Comparison of ENCODE assay signal across 1 cellular context in the genomic region with DNA sequence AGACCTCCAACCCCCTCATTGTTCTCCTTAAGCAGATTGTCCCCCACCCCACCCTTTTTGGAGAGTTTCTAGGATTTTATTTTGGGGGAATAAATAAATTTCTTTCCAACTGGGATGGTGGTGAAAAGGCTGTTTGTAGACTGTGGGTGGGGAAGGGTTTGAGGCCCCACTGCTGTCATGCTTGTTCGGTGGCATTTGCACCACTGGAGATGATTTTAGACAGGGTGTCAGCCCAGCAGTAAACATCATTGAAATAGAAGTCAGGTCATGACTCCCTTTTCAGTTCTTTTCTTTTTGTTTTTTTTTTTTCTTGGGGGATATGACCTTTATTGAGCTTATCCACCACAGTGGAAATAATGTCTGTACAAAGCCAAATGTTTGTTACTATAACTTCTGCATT.
TF ChIP-seq lines count a peak whose summit lies in the region.

No MANE protein-coding gene starts in this region.

TF ChIP-seq in GM23338, 12 proteins besides CTCF, POLR2A, EP300 and RAD21 (continued from another document):
- no peak for TF ChIP-seq CREB1 (CRISPR knock-in tag; IDR thresholded peaks at IDR 0.05; ENCODE audit: low read depth)
- TF ChIP-seq EZH2 (IDR thresholded peaks at IDR 0.05; ENCODE audit: low read depth, unreplicated experiment): no peak
